Comparison of ENCODE assay signal across 14 cellular contexts in the genomic region with DNA sequence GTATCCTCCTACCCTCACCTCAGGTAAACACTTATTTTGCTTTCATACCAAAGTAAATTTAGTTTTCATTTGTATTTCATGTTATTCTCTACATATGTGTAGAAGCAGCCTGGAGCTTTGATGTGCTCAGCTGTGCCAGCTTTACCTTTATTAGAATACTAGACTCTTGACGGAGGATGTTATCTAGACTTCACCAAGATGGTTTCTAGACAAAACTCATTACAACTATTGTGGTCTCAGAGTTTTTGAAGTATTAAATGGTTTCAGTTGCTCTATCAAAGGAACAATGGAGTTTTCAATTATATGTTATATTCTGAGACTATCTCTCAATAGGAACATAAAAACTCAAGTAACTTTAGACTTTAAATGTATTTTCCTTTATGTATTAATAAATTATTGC. TPM values are rescaled to one million over a fixed set of nuclear protein-coding genes. Genes with fewer than 3 reads are reported as not detected.
A peak's percentile ranks its signal among the peaks of the same experiment; 100 is the strongest.
DNase-seq lines count a peak whose midpoint lies in the region; ATAC-seq lines count a peak whose summit lies in the region.
"Had no signal": no experiment of that assay in that cellular context is flagged by ENCODE, and none has a peak within 500 bp of the region (broad histone marks: within the 10 kb centered on the region; RNA-seq: fewer than 3 reads in every experiment).

No MANE protein-coding gene starts in this region.

- H3K36me3 Mint-ChIP-seq in activated T-cell treated with anti-CD3 and anti-CD28 coated beads, Interleukin-2, amount 50 U/mL, for 4 hours (ENCODE audit: insufficient read depth): peaks cover 4% of the 10 kb centered on the region
- H3K36me3 Mint-ChIP-seq in T-helper 2 cell treated with Interferon-gamma antibody and Interleukin-4, amounts not matched to agents 5 μg/mL and 100 μg/mL, for 36 hours (ENCODE audit: low read depth): peaks cover 28% of the 10 kb centered on the region
- H3K36me3 Mint-ChIP-seq in stimulated activated naive CD8-positive, alpha-beta T cell treated with anti-CD3 and anti-CD28 coated beads, Interleukin-15, Interleukin-2, amounts not matched to agents 100 ng/mL and 50 ng/mL, for 24 hours (ENCODE audit: low read depth): peaks cover 14% of the 10 kb centered on the region

- no peaks in the 10 kb centered on the region for H3K9me3 Mint-ChIP-seq in activated T-cell treated with anti-CD3 and anti-CD28 coated beads, Interleukin-2, amount 50 U/mL, for 4 hours
- H3K9me3 Mint-ChIP-seq in T-helper 2 cell treated with Interferon-gamma antibody and Interleukin-4, amounts not matched to agents 5 μg/mL and 100 μg/mL, for 36 hours: peaks cover 30% of the 10 kb centered on the region
- H3K9me3 Mint-ChIP-seq in stimulated activated naive CD8-positive, alpha-beta T cell treated with anti-CD3 and anti-CD28 coated beads, Interleukin-15, Interleukin-2, amounts not matched to agents 100 ng/mL and 50 ng/mL, for 24 hours: peaks cover 4% of the 10 kb centered on the region

- no peak for DNase-seq in activated T-cell treated with anti-CD3 and anti-CD28 coated beads, Interleukin-2, amount 50 U/mL, for 4 hours
- DNase-seq in activated T-cell treated with anti-CD3 and anti-CD28 coated beads for 4 hours: no peak
- DNase-seq in T-helper 2 cell treated with Interferon-gamma antibody and Interleukin-4, amounts not matched to agents 5 μg/mL and 100 μg/mL, for 36 hours (ENCODE audit: low spot score): no peak
- DNase-seq in NCI-H1092 (lab: John Stamatoyannopoulos, UW): no peak
- DNase-seq in AG08396 (ENCODE audit: low spot score): no peak
- no peak for DNase-seq in left colon
- DNase-seq: hippocampal formation; NCI-H2107; nephron progenitor cell; Right ventricle myocardium superior; stimulated activated CD4-positive, alpha-beta T cell treated with anti-CD3 and anti-CD28 coated beads, Interleukin-4, amount 100 ng/mL, for 24 hours had no signal

- H3K4me3 Mint-ChIP-seq in activated T-cell treated with anti-CD3 and anti-CD28 coated beads, Interleukin-2, amount 50 U/mL, for 4 hours: peak overlapping the region; percentile 69
- peak overlapping the region; percentile 86 for H3K4me3 Mint-ChIP-seq in T-helper 2 cell treated with Interferon-gamma antibody and Interleukin-4, amounts not matched to agents 5 μg/mL and 100 μg/mL, for 36 hours
- peak overlapping the region; percentile 64 for H3K4me3 Mint-ChIP-seq in stimulated activated naive CD8-positive, alpha-beta T cell treated with anti-CD3 and anti-CD28 coated beads, Interleukin-15, Interleukin-2, amounts not matched to agents 100 ng/mL and 50 ng/mL, for 24 hours
- H3K4me3 Mint-ChIP-seq: nephron progenitor cell had no signal

- peak; percentile 82 to 86 for ATAC-seq in activated T-cell treated with anti-CD3 and anti-CD28 coated beads, Interleukin-2, amount 50 U/mL, for 4 hours
- ATAC-seq in HG02943 (IDR thresholded peaks at IDR 0.05; ENCODE audit: low read depth, unreplicated experiment) (peak; percentile 48), left colon (no peak)

- intact Hi-C loops in left colon (cut with DNase I, micrococcal nuclease): no loop called here

- H3K27ac Mint-ChIP-seq in T-helper 2 cell treated with Interferon-gamma antibody and Interleukin-4, amounts not matched to agents 5 μg/mL and 100 μg/mL, for 36 hours: peak overlapping the region; percentile 90
- peak overlapping the region; percentile 97 for H3K27ac Mint-ChIP-seq in stimulated activated naive CD8-positive, alpha-beta T cell treated with anti-CD3 and anti-CD28 coated beads, Interleukin-15, Interleukin-2, amounts not matched to agents 100 ng/mL and 50 ng/mL, for 24 hours
- H3K27ac Mint-ChIP-seq: nephron progenitor cell had no signal

- no peaks in the 10 kb centered on the region for H3K27me3 Mint-ChIP-seq in activated T-cell treated with anti-CD3 and anti-CD28 coated beads, Interleukin-2, amount 50 U/mL, for 4 hours (ENCODE audit: low read depth)
- peaks cover 12% of the 10 kb centered on the region for H3K27me3 Mint-ChIP-seq in T-helper 2 cell treated with Interferon-gamma antibody and Interleukin-4, amounts not matched to agents 5 μg/mL and 100 μg/mL, for 36 hours (ENCODE audit: low read depth)
- no peaks in the 10 kb centered on the region for H3K27me3 Mint-ChIP-seq in stimulated activated naive CD8-positive, alpha-beta T cell treated with anti-CD3 and anti-CD28 coated beads, Interleukin-15, Interleukin-2, amounts not matched to agents 100 ng/mL and 50 ng/mL, for 24 hours

- H3K4me1 Mint-ChIP-seq in activated T-cell treated with anti-CD3 and anti-CD28 coated beads, Interleukin-2, amount 50 U/mL, for 4 hours (ENCODE audit: low read depth): peaks cover 58% of the 10 kb centered on the region
- H3K4me1 Mint-ChIP-seq in T-helper 2 cell treated with Interferon-gamma antibody and Interleukin-4, amounts not matched to agents 5 μg/mL and 100 μg/mL, for 36 hours (ENCODE audit: low read depth): peaks cover 53% of the 10 kb centered on the region
- peaks cover 61% of the 10 kb centered on the region for H3K4me1 Mint-ChIP-seq in stimulated activated naive CD8-positive, alpha-beta T cell treated with anti-CD3 and anti-CD28 coated beads, Interleukin-15, Interleukin-2, amounts not matched to agents 100 ng/mL and 50 ng/mL, for 24 hours (ENCODE audit: low read depth)
- H3K4me1 Mint-ChIP-seq: nephron progenitor cell had no signal

RNA-seq across cellular contexts. Expression of a gene that starts 5.0 kb away (rescaled TPM):
- 1 to 10 TPM; 5.2 to 9.6 (median 8.3) TPM for total RNA-seq in activated T-cell treated with anti-CD3 and anti-CD28 coated beads, Interleukin-2, amount 50 U/mL, for 4 hours
- total RNA-seq in left colon: 1 to 10 TPM in 1 of 2 donors, under 1 TPM in 1; 0.52 to 2.4 TPM

RNA-seq across cellular contexts. Expression of a gene that starts 55.1 kb away (rescaled TPM):
- total RNA-seq in activated T-cell treated with anti-CD3 and anti-CD28 coated beads, Interleukin-2, amount 50 U/mL, for 4 hours: under 1 TPM in 1 of 3 donors, not detected in 2; 0.05 TPM
- total RNA-seq in left colon: under 1 TPM; 0.09 to 0.34 TPM
- total RNA-seq: Right ventricle myocardium superior, vagina had no signal
